In the genomic region with DNA sequence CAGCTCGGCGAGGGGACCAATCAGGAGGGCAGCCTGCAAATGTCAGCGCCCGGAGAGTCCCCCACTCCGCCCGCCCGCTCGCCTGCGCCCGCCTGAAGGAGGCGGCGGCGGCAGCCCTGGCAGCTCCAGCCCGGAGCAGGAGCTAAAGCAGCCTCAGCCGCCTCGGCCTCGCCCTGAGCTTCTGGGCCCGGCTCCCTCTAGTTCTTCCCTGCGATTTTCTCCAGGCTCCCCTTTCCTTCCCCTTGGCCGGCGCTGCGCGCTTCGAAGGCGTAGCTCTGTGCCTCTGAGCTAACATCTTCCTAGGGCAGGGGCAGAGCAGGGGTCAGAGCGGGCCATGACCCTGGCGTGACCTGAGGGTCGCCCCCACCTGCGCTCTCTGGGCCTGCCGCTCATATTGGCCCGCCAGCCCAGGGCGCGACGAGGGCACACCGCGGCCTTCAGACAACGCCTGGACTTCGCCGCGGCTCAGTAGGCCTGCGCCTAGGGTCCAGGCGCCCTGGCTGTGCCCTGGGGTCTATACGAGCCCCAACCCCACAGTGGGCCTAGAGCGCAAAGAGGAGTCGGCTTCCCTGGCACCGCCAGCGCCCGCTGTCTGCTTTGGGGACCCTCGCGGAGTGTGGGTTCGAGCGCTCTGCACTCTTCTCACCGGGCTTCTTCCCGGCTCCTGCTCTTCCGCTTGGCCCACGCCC, we compare ENCODE assay signal across 1 cellular context.
TF ChIP-seq lines count a peak whose summit lies in the region.

No MANE protein-coding gene starts in this region.

TF ChIP-seq in SK-N-SH treated with all-trans-retinoic acid at 6 μM for 48 hours, 23 proteins besides CTCF, POLR2A, EP300 and RAD21 (continued from another document):
- TF ChIP-seq TCF4 (CRISPR knock-in tag; IDR thresholded peaks at IDR 0.05; ENCODE audit: borderline replicate concordance) (no peak), CREB5 (CRISPR knock-in tag; IDR thresholded peaks at IDR 0.05; ENCODE audit: low read depth) (no peak), TSHZ2 (CRISPR knock-in tag; IDR thresholded peaks at IDR 0.05) (no peak)
